22 cellular contexts compared by ENCODE assay signal in the genomic region with DNA sequence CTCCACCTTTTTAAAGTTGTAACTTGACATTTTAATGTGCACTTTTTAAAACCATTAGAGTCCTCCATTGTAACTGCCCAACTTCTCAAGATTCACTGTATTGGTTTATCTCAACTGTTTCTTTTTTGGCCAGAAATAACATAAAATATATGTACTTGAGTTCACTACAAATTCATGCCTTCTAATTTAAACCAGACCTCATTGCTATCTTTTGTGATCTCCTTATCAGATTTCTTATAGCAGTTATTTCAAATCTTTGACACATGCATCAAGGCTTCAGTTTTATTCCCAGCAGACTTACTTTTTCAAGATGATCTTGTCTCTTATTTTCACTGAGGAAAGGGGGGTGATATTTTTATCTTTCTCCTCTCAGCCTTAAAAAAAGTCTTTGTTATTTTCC.
DNase-seq lines count a peak whose midpoint lies in the region; ATAC-seq and TF ChIP-seq lines count a peak whose summit lies in the region.
"Had no signal": no experiment of that assay in that cellular context is flagged by ENCODE, and none has a peak within 500 bp of the region (broad histone marks: within the 10 kb centered on the region; RNA-seq: fewer than 3 reads in every experiment).

No MANE protein-coding gene starts in this region.

- POLR2A ChIA-PET in CD4-positive, alpha-beta T cell (lab: Charles Lee) = no interaction called here
- POLR2A ChIA-PET in naive thymus-derived CD4-positive, alpha-beta T cell (lab: Charles Lee) = no interaction called here

- H3K4me1 Mint-ChIP-seq in CD4-positive, alpha-beta T cell (ENCODE audit: low read depth) = peaks cover 31% of the 10 kb centered on the region
- peaks cover 36% of the 10 kb centered on the region for H3K4me1 Mint-ChIP-seq in brain
- peaks cover 22 to 40% (median 27%) of the 10 kb centered on the region in 7 donors for H3K4me1 Mint-ChIP-seq in naive thymus-derived CD4-positive, alpha-beta T cell

- no peak for TF ChIP-seq CTCF in CD4-positive, alpha-beta T cell (IDR thresholded peaks at IDR 0.05)
- TF ChIP-seq CTCF in brain (conservative IDR thresholded peaks at IDR 0.05) = no peak

- peak overlapping the region; percentile 10 for H3K27ac Mint-ChIP-seq in CD4-positive, alpha-beta T cell
- H3K27ac Mint-ChIP-seq in brain = peak overlapping the region in 3 of 5 experiments; percentile 1 to 36 (median 12)
- H3K27ac Mint-ChIP-seq in naive thymus-derived CD4-positive, alpha-beta T cell = peak overlapping the region in 6 of 9 donors; percentile 1 to 44 (median 10)

- no peaks in the 10 kb centered on the region for H3K27me3 Mint-ChIP-seq in CD4-positive, alpha-beta T cell
- peaks cover 3% of the 10 kb centered on the region for H3K27me3 Mint-ChIP-seq in brain
- no peaks in the 10 kb centered on the region for H3K27me3 Mint-ChIP-seq in naive thymus-derived CD4-positive, alpha-beta T cell
- H3K27me3 Mint-ChIP-seq: activated CD4-positive, alpha-beta T cell treated with anti-CD3 and anti-CD28 coated beads for 36 hours had no signal

- H3K9me3 Mint-ChIP-seq in CD4-positive, alpha-beta T cell = no peaks in the 10 kb centered on the region
- H3K9me3 Mint-ChIP-seq in brain = no peaks in the 10 kb centered on the region
- H3K9me3 Mint-ChIP-seq in naive thymus-derived CD4-positive, alpha-beta T cell = no peaks in the 10 kb centered on the region
- H3K9me3 Mint-ChIP-seq: CD14-positive monocyte, neural crest cell had no signal

- H3K27ac ChIP-seq in CD4-positive, alpha-beta T cell (ENCODE audit: low read depth, low read length) = no peak overlapping the region
- H3K27ac ChIP-seq in HUES6 (ENCODE audit: low read depth, low read length) = peak overlapping the region; percentile 17; the same call in 1 of the 2 replicates
- no peak overlapping the region for H3K27ac ChIP-seq in naive thymus-derived CD4-positive, alpha-beta T cell (ENCODE audit: low read depth, low read length)
- H3K27ac ChIP-seq: breast epithelium, sigmoid colon, upper lobe of left lung had no signal

- H3K9ac ChIP-seq in HUES6 (ENCODE audit: low read length) = no peak overlapping the region

- no peak overlapping the region for H3K4me3 Mint-ChIP-seq in CD4-positive, alpha-beta T cell
- no peak overlapping the region for H3K4me3 Mint-ChIP-seq in brain
- peak overlapping the region in 4 of 10 donors; percentile 1 to 16 (median 4) for H3K4me3 Mint-ChIP-seq in naive thymus-derived CD4-positive, alpha-beta T cell
- H3K4me3 Mint-ChIP-seq: activated CD4-positive, alpha-beta T cell treated with anti-CD3 and anti-CD28 coated beads for 36 hours; CD14-positive monocyte; neural crest cell had no signal

- H3K36me3 Mint-ChIP-seq in CD4-positive, alpha-beta T cell (ENCODE audit: low read depth) = peaks cover 29% of the 10 kb centered on the region
- peaks cover 31% of the 10 kb centered on the region for H3K36me3 Mint-ChIP-seq in brain
- peaks cover 4 to 50% (median 28%) of the 10 kb centered on the region in 5 donors for H3K36me3 Mint-ChIP-seq in naive thymus-derived CD4-positive, alpha-beta T cell

- no peak for DNase-seq in CD4-positive, alpha-beta T cell
- no peak for DNase-seq in naive thymus-derived CD4-positive, alpha-beta T cell
- DNase-seq in NCI-H2081 (lab: John Stamatoyannopoulos, UW) (no peak), NCI-H146 treated with DMSO at 0.1 percent for 48 hours (lab: John Stamatoyannopoulos, UW; ENCODE audit: unreplicated experiment) (no peak), ecto neural progenitor cell (ENCODE audit: low spot score) (no peak)
- DNase-seq: activated CD4-positive, alpha-beta T cell treated with anti-CD3 and anti-CD28 coated beads for 36 hours; activated gamma-delta T cell treated with Interleukin-2 at 50 U/mL for 16 hours; cortex of kidney; KBM-7; left colon; NCI-H187 treated with DMSO at 0.1 percent for 48 hours; NCI-H748 treated with DMSO at 0.1 percent for 48 hours; posterior cingulate gyrus; sigmoid colon; stimulated activated CD8-positive, alpha-beta memory T cell treated with anti-CD3 and anti-CD28 coated beads, Interleukin-4, amount 100 ng/mL, for 48 hours; upper lobe of left lung had no signal

- intact Hi-C loops in CD4-positive, alpha-beta T cell (cut with DNase I, micrococcal nuclease) = no loop called here
- intact Hi-C loops in naive thymus-derived CD4-positive, alpha-beta T cell (cut with micrococcal nuclease) = no loop called here

- CTCF ChIA-PET in CD4-positive, alpha-beta T cell (lab: Charles Lee) = no interaction called here
- CTCF ChIA-PET in naive thymus-derived CD4-positive, alpha-beta T cell (lab: Charles Lee) = no interaction called here

- H3K9me3 ChIP-seq in CD4-positive, alpha-beta T cell (ENCODE audit: control insufficient read depth, low read length) = no peaks in the 10 kb centered on the region
- no peaks in the 10 kb centered on the region for H3K9me3 ChIP-seq in HUES6 (ENCODE audit: control insufficient read depth, insufficient read depth, low read depth, low read length)
- H3K9me3 ChIP-seq in naive thymus-derived CD4-positive, alpha-beta T cell (ENCODE audit: control insufficient read depth in 2 of 3, low read length in 3 of 3) = no peaks in the 10 kb centered on the region
- H3K9me3 ChIP-seq: breast epithelium, HAP-1, sigmoid colon, upper lobe of left lung had no signal

- H3K4me3 ChIP-seq in HUES6 (ENCODE audit: low read depth, low read length) = no peak overlapping the region
- no peak overlapping the region for H3K4me3 ChIP-seq in naive thymus-derived CD4-positive, alpha-beta T cell (ENCODE audit: low read length)
- H3K4me3 ChIP-seq: breast epithelium, HAP-1, sigmoid colon, upper lobe of left lung had no signal

- H3K4me1 ChIP-seq in HUES6 (ENCODE audit: control insufficient read depth, insufficient read depth, low read length) = peaks cover 15% of the 10 kb centered on the region
- H3K4me1 ChIP-seq in naive thymus-derived CD4-positive, alpha-beta T cell (ENCODE audit: control insufficient read depth in 2 of 2, insufficient read depth in 2 of 2, low read length in 2 of 2) = peaks cover 0 to 4% of the 10 kb centered on the region in 2 donors
- H3K4me1 ChIP-seq: breast epithelium, HAP-1, sigmoid colon, upper lobe of left lung had no signal

- H3K27me3 ChIP-seq in CD4-positive, alpha-beta T cell (ENCODE audit: control insufficient read depth, insufficient read depth, low read length) = no peaks in the 10 kb centered on the region
- H3K27me3 ChIP-seq in HUES6 (ENCODE audit: control insufficient read depth, insufficient read depth, low read length) = no peaks in the 10 kb centered on the region
- no peaks in the 10 kb centered on the region for H3K27me3 ChIP-seq in naive thymus-derived CD4-positive, alpha-beta T cell (ENCODE audit: control insufficient read depth in 2 of 2, insufficient read depth in 2 of 2, low read length in 2 of 2)
- H3K27me3 ChIP-seq: breast epithelium, sigmoid colon, upper lobe of left lung had no signal

- ATAC-seq in CD4-positive, alpha-beta T cell (ENCODE audit: poor library complexity) = no peak
- ATAC-seq in naive thymus-derived CD4-positive, alpha-beta T cell = no peak
- ATAC-seq: left colon had no signal

- no peaks in the 10 kb centered on the region for H3K36me3 ChIP-seq in HUES6 (ENCODE audit: control insufficient read depth, insufficient read depth, low read length)
- H3K36me3 ChIP-seq in naive thymus-derived CD4-positive, alpha-beta T cell (ENCODE audit: control insufficient read depth in 2 of 3, insufficient read depth in 3 of 3, low read length in 3 of 3) = peaks cover 0 to 5% (median 0%) of the 10 kb centered on the region in 3 experiments
- H3K36me3 ChIP-seq: breast epithelium, HAP-1, sigmoid colon, upper lobe of left lung had no signal
